In genomic region chr2:86028763-86029381, GRCh38 we compare ENCODE assay signal across 22 cellular contexts.
DNase-seq lines count a peak whose midpoint lies in the region; ATAC-seq and TF ChIP-seq lines count a peak whose summit lies in the region.
"Had no signal": no experiment of that assay in that cellular context is flagged by ENCODE, and none has a peak within 500 bp of the region (broad histone marks: within the 10 kb centered on the region; RNA-seq: fewer than 3 reads in every experiment).

No MANE protein-coding gene starts in this region.

- no peak for ATAC-seq in activated naive CD8-positive, alpha-beta T cell treated with anti-CD3 and anti-CD28 coated beads, Interleukin-2, amount 10 ng/mL, durations not matched to agents 7 days and 5 days (ENCODE audit: low read depth)
- ATAC-seq in heart left ventricle = peak; percentile 92 to 98 (median 96)
- ATAC-seq in omental fat pad (ENCODE audit: low FRiP score) = peak; percentile 18
- ATAC-seq in aorta (ENCODE audit: low FRiP score) = peak; percentile 63
- ATAC-seq: A549; GM12878; natural killer cell treated with Interleukin-12 subunit alpha and Interleukin-12 subunit beta and Interleukin-15 and Interleukin-18, amount 100 ng/mL, for 72 hours had no signal

- DNase-seq in activated naive CD8-positive, alpha-beta T cell treated with anti-CD3 and anti-CD28 coated beads, Interleukin-2, amount 10 ng/mL, durations not matched to agents 7 days and 5 days = no peak
- no peak for DNase-seq in activated naive CD8-positive, alpha-beta T cell treated with anti-CD3 and anti-CD28 coated beads for 36 hours
- DNase-seq in heart left ventricle = peak; percentile 91 to 96 (median 93)
- peak; percentile 7 for DNase-seq in omental fat pad (ENCODE audit: low spot score)
- DNase-seq in aorta = peak; percentile 51 to 88
- DNase-seq in SIG-M5 treated with dmso at 0.1 percent for 504 hours (lab: John Stamatoyannopoulos, UW; ENCODE audit: unreplicated experiment) = no peak
- no peak for DNase-seq in NCI-H524 treated with DMSO at 0.1 percent for 48 hours (lab: John Stamatoyannopoulos, UW)
- no peak for DNase-seq in AG08395 (ENCODE audit: low spot score)
- DNase-seq: activated CD4-positive, alpha-beta T cell treated with anti-CD3 and anti-CD28 coated beads, Interleukin-2, amount 10 ng/mL, durations not matched to agents 7 days and 5 days; activated T-cell treated with anti-CD3 and anti-CD28 coated beads, Interleukin-2, amount 50 U/mL, for 24 hours; Kasumi-1; NCI-H1417 treated with DMSO at 0.1 percent for 48 hours; NCI-H2227 treated with DMSO at 0.1 percent for 48 hours; retina; SIG-M5; stimulated activated CD4-positive, alpha-beta T cell treated with anti-CD3 and anti-CD28 coated beads, Interleukin-2, amount 100 ng/mL, for 48 hours; stimulated activated CD8-positive, alpha-beta memory T cell treated with anti-CD3 and anti-CD28 coated beads, Interleukin-4, amount 100 ng/mL, for 48 hours; upper lobe of left lung had no signal

- 29 to 43% (median 34%) methylated on average over 12 to 13 of the region's 13 CpGs for WGBS in heart left ventricle, 4 donors
- 71 to 77% methylated on average over 13 of the region's 13 CpGs for WGBS in aorta, 2 donors

- H3K36me3 ChIP-seq in heart left ventricle (peaks cover 2 to 81% (median 73%) of the 10 kb centered on the region in 9 donors), aorta (ENCODE audit: control insufficient read depth in 1 of 2, insufficient read depth in 2 of 2, low read length in 1 of 2) (peaks cover 7 to 14% of the 10 kb centered on the region in 2 donors)

- H3K27me3 Mint-ChIP-seq in activated naive CD8-positive, alpha-beta T cell treated with anti-CD3 and anti-CD28 coated beads, Interleukin-2, amount 10 ng/mL, durations not matched to agents 7 days and 5 days = no peaks in the 10 kb centered on the region
- H3K27me3 Mint-ChIP-seq in activated naive CD8-positive, alpha-beta T cell treated with anti-CD3 and anti-CD28 coated beads for 36 hours = no peaks in the 10 kb centered on the region
- H3K27me3 Mint-ChIP-seq: activated CD4-positive, alpha-beta T cell treated with anti-CD3 and anti-CD28 coated beads, Interleukin-2, amount 10 ng/mL, durations not matched to agents 7 days and 5 days; activated T-cell treated with anti-CD3 and anti-CD28 coated beads, Interleukin-2, amount 50 U/mL, for 24 hours; natural killer cell treated with Interleukin-12 subunit alpha and Interleukin-12 subunit beta and Interleukin-15 and Interleukin-18, amount 100 ng/mL, for 72 hours had no signal

- TF ChIP-seq CTCF in heart left ventricle (IDR thresholded peaks at IDR 0.05) (no peak), omental fat pad (IDR thresholded peaks at IDR 0.05) (no peak)

- H3K4me1 Mint-ChIP-seq in activated naive CD8-positive, alpha-beta T cell treated with anti-CD3 and anti-CD28 coated beads, Interleukin-2, amount 10 ng/mL, durations not matched to agents 7 days and 5 days = peaks cover 9% of the 10 kb centered on the region
- H3K4me1 Mint-ChIP-seq in activated naive CD8-positive, alpha-beta T cell treated with anti-CD3 and anti-CD28 coated beads for 36 hours = peaks cover 6% of the 10 kb centered on the region

- H3K27ac ChIP-seq in heart left ventricle = peak overlapping the region in 11 of 12 donors; percentile 64 to 80 (median 69)
- no peak overlapping the region for H3K27ac ChIP-seq in aorta (ENCODE audit: low read depth in 1 of 2, low read length in 2 of 2)
- H3K27ac ChIP-seq: A549, upper lobe of left lung had no signal

- POLR2A ChIA-PET in activated naive CD8-positive, alpha-beta T cell treated with anti-CD3 and anti-CD28 coated beads, Interleukin-2, amount 10 ng/mL, durations not matched to agents 7 days and 5 days (lab: Charles Lee) = no interaction called here

- intact Hi-C loops in heart left ventricle (cut with DNase I) = loop anchor here in 1 of 10 donors (2.0 kb wide), 2 partner anchors 50 to 140 kb away; partner anchors contain the start of gene ST3GAL5
- intact Hi-C loops in aorta (cut with DNase I) = no loop called here

- no peaks in the 10 kb centered on the region for H3K9me3 Mint-ChIP-seq in activated naive CD8-positive, alpha-beta T cell treated with anti-CD3 and anti-CD28 coated beads, Interleukin-2, amount 10 ng/mL, durations not matched to agents 7 days and 5 days
- no peaks in the 10 kb centered on the region for H3K9me3 Mint-ChIP-seq in activated naive CD8-positive, alpha-beta T cell treated with anti-CD3 and anti-CD28 coated beads for 36 hours
- H3K9me3 Mint-ChIP-seq: activated CD4-positive, alpha-beta T cell treated with anti-CD3 and anti-CD28 coated beads, Interleukin-2, amount 10 ng/mL, durations not matched to agents 7 days and 5 days; activated T-cell treated with anti-CD3 and anti-CD28 coated beads, Interleukin-2, amount 50 U/mL, for 24 hours; natural killer cell treated with Interleukin-12 subunit alpha and Interleukin-12 subunit beta and Interleukin-15 and Interleukin-18, amount 100 ng/mL, for 72 hours had no signal

- no peaks in the 10 kb centered on the region for H3K9me3 ChIP-seq in heart left ventricle
- H3K9me3 ChIP-seq in aorta (ENCODE audit: control insufficient read depth, low read length) = no peaks in the 10 kb centered on the region
- H3K9me3 ChIP-seq: A549, upper lobe of left lung had no signal

- H3K36me3 Mint-ChIP-seq in activated naive CD8-positive, alpha-beta T cell treated with anti-CD3 and anti-CD28 coated beads, Interleukin-2, amount 10 ng/mL, durations not matched to agents 7 days and 5 days = peaks cover 36% of the 10 kb centered on the region
- H3K36me3 Mint-ChIP-seq in activated naive CD8-positive, alpha-beta T cell treated with anti-CD3 and anti-CD28 coated beads for 36 hours = peaks cover 42% of the 10 kb centered on the region

- H3K4me3 ChIP-seq in heart left ventricle (peak overlapping the region in 1 of 12 donors; percentile 19), aorta (ENCODE audit: low read length in 2 of 2) (no peak overlapping the region)
- H3K4me3 ChIP-seq: A549, GM12878, lung, upper lobe of left lung had no signal

- H3K27me3 ChIP-seq in heart left ventricle (no peaks in the 10 kb centered on the region), aorta (ENCODE audit: control insufficient read depth in 1 of 2, insufficient read depth in 2 of 2, low read length in 1 of 2) (no peaks in the 10 kb centered on the region)
- H3K27me3 ChIP-seq: upper lobe of left lung had no signal

- TF ChIP-seq POLR2A in heart left ventricle (IDR thresholded peaks at IDR 0.05) = no peak

- no peak overlapping the region for H3K4me3 Mint-ChIP-seq in activated naive CD8-positive, alpha-beta T cell treated with anti-CD3 and anti-CD28 coated beads, Interleukin-2, amount 10 ng/mL, durations not matched to agents 7 days and 5 days
- H3K4me3 Mint-ChIP-seq in activated naive CD8-positive, alpha-beta T cell treated with anti-CD3 and anti-CD28 coated beads for 36 hours = no peak overlapping the region
- H3K4me3 Mint-ChIP-seq: activated CD4-positive, alpha-beta T cell treated with anti-CD3 and anti-CD28 coated beads, Interleukin-2, amount 10 ng/mL, durations not matched to agents 7 days and 5 days; activated T-cell treated with anti-CD3 and anti-CD28 coated beads, Interleukin-2, amount 50 U/mL, for 24 hours; natural killer cell treated with Interleukin-12 subunit alpha and Interleukin-12 subunit beta and Interleukin-15 and Interleukin-18, amount 100 ng/mL, for 72 hours had no signal

- peaks cover 2 to 38% (median 20%) of the 10 kb centered on the region in 12 donors for H3K4me1 ChIP-seq in heart left ventricle
- no peaks in the 10 kb centered on the region for H3K4me1 ChIP-seq in aorta (ENCODE audit: control insufficient read depth in 1 of 2, insufficient read depth in 2 of 2, low read length in 2 of 2)
- H3K4me1 ChIP-seq: A549 had no signal

- H3K27ac Mint-ChIP-seq in activated naive CD8-positive, alpha-beta T cell treated with anti-CD3 and anti-CD28 coated beads, Interleukin-2, amount 10 ng/mL, durations not matched to agents 7 days and 5 days = peak overlapping the region; percentile 64
- no peak overlapping the region for H3K27ac Mint-ChIP-seq in activated naive CD8-positive, alpha-beta T cell treated with anti-CD3 and anti-CD28 coated beads for 36 hours
- H3K27ac Mint-ChIP-seq: activated CD4-positive, alpha-beta T cell treated with anti-CD3 and anti-CD28 coated beads, Interleukin-2, amount 10 ng/mL, durations not matched to agents 7 days and 5 days; activated T-cell treated with anti-CD3 and anti-CD28 coated beads, Interleukin-2, amount 50 U/mL, for 24 hours; natural killer cell treated with Interleukin-12 subunit alpha and Interleukin-12 subunit beta and Interleukin-15 and Interleukin-18, amount 100 ng/mL, for 72 hours had no signal

Comparison
In these comparisons a context has a peak if more than half of its experiments do, and no peak if none do; other contexts are left out.
1. DNase-seq: peak in heart left ventricle (5 of 5), omental fat pad (single experiment) and aorta (2 of 2); none in activated naive CD8-positive, alpha-beta T cell treated with anti-CD3 and anti-CD28 coated beads, Interleukin-2, amount 10 ng/mL, durations not matched to agents 7 days and 5 days (single experiment), activated naive CD8-positive, alpha-beta T cell treated with anti-CD3 and anti-CD28 coated beads for 36 hours (single experiment), SIG-M5 treated with dmso at 0.1 percent for 504 hours (single experiment), NCI-H524 treated with DMSO at 0.1 percent for 48 hours (single experiment) and AG08395 (single experiment).
2. H3K27ac ChIP-seq: peak in heart left ventricle (11 of 12); none in aorta (0 of 2).